8 cellular contexts compared by ENCODE assay signal in the genomic region with DNA sequence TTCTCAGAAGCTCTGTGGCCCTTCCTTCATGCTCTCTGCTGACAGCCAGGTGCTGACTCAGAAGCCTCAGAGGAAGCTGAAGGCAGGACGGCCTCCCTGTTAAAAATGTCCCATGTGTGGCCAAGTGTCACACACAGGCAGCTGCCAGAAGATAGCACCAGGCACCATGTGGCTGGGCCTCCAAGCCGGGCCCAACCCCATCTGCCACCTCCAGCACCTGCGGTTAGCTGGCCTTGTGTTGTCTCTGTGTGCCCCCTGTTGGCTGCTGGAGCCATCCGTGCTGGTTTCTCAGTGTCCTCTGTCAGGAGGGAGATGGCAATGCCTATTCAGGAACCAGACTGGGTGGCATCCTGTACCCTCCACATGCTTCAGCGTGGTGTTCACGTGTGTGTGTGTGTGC.
DNase-seq lines count a peak whose midpoint lies in the region; ATAC-seq and TF ChIP-seq lines count a peak whose summit lies in the region.

No MANE protein-coding gene starts in this region.

- H3K9me3 ChIP-seq in BE2C: no peaks in the 10 kb centered on the region
- no peaks in the 10 kb centered on the region for H3K9me3 ChIP-seq in CD4-positive, alpha-beta memory T cell (ENCODE audit: control insufficient read depth in 1 of 2, low read length in 2 of 2)

- H3K9me3 Mint-ChIP-seq in activated naive CD8-positive, alpha-beta T cell treated with anti-CD3 and anti-CD28 coated beads for 36 hours: no peaks in the 10 kb centered on the region
- H3K9me3 Mint-ChIP-seq in CD4-positive, alpha-beta memory T cell: no peaks in the 10 kb centered on the region

- no peaks in the 10 kb centered on the region for H3K4me1 Mint-ChIP-seq in activated naive CD8-positive, alpha-beta T cell treated with anti-CD3 and anti-CD28 coated beads for 36 hours
- H3K4me1 Mint-ChIP-seq in CD4-positive, alpha-beta memory T cell: no peaks in the 10 kb centered on the region

- no peaks in the 10 kb centered on the region for H3K36me3 ChIP-seq in BE2C
- no peaks in the 10 kb centered on the region for H3K36me3 ChIP-seq in CD4-positive, alpha-beta memory T cell (ENCODE audit: insufficient read depth, low read length)

- peak; percentile 39 for ATAC-seq in GM18519 (IDR thresholded peaks at IDR 0.05; ENCODE audit: low FRiP score, unreplicated experiment)

- intact Hi-C loops in CD4-positive, alpha-beta memory T cell (cut with micrococcal nuclease): loop anchor here (5.0 kb wide), 1 partner anchor 142 kb away; no protein-coding TSS in a partner anchor

- H3K27ac Mint-ChIP-seq in activated naive CD8-positive, alpha-beta T cell treated with anti-CD3 and anti-CD28 coated beads for 36 hours: no peak overlapping the region
- no peak overlapping the region for H3K27ac Mint-ChIP-seq in CD4-positive, alpha-beta memory T cell

- H3K4me1 ChIP-seq in BE2C: no peaks in the 10 kb centered on the region; the same call in 1 of the 2 replicates
- H3K4me1 ChIP-seq in CD4-positive, alpha-beta memory T cell (ENCODE audit: insufficient read depth, low read length): no peaks in the 10 kb centered on the region

- DNase-seq in BE2C: peak; percentile 63
- DNase-seq in NCI-H146 treated with DMSO at 0.1 percent for 48 hours (lab: John Stamatoyannopoulos, UW; ENCODE audit: unreplicated experiment): peak; percentile 49
- DNase-seq in activated naive CD8-positive, alpha-beta T cell treated with anti-CD3 and anti-CD28 coated beads for 36 hours: peak; percentile 23
- peak; percentile 86 for DNase-seq in myocyte (ENCODE audit: low read depth)
- no peak for DNase-seq in CD1c-positive myeloid dendritic cell (ENCODE audit: extremely low spot score)
- DNase-seq in CD4-positive, alpha-beta memory T cell: no peak
- no peak for DNase-seq in NK-92 (lab: John Stamatoyannopoulos, UW; ENCODE audit: unreplicated experiment)

- H3K4me3 ChIP-seq in BE2C (ENCODE audit: low read depth, low read length): no peak overlapping the region
- no peak overlapping the region for H3K4me3 ChIP-seq in CD4-positive, alpha-beta memory T cell (ENCODE audit: low read length in 2 of 2)

- H3K36me3 Mint-ChIP-seq in activated naive CD8-positive, alpha-beta T cell treated with anti-CD3 and anti-CD28 coated beads for 36 hours: no peaks in the 10 kb centered on the region
- no peaks in the 10 kb centered on the region for H3K36me3 Mint-ChIP-seq in CD4-positive, alpha-beta memory T cell

- no peak overlapping the region for H3K4me3 Mint-ChIP-seq in activated naive CD8-positive, alpha-beta T cell treated with anti-CD3 and anti-CD28 coated beads for 36 hours
- no peak overlapping the region for H3K4me3 Mint-ChIP-seq in CD4-positive, alpha-beta memory T cell

- TF ChIP-seq CTCF in BE2C (IDR thresholded peaks at IDR 0.05; ENCODE audit: low read depth, low read length): peak; percentile 53

- no peaks in the 10 kb centered on the region for H3K27me3 Mint-ChIP-seq in activated naive CD8-positive, alpha-beta T cell treated with anti-CD3 and anti-CD28 coated beads for 36 hours
- peaks cover 0 to 2% of the 10 kb centered on the region in 2 donors for H3K27me3 Mint-ChIP-seq in CD4-positive, alpha-beta memory T cell

- POLR2A ChIA-PET in CD4-positive, alpha-beta memory T cell (lab: Charles Lee; ENCODE audit: partially characterized antibody): no interaction called here

- H3K27me3 ChIP-seq in BE2C: no peaks in the 10 kb centered on the region
- no peaks in the 10 kb centered on the region for H3K27me3 ChIP-seq in CD4-positive, alpha-beta memory T cell (ENCODE audit: insufficient read depth, low read length)

- CTCF ChIA-PET in CD4-positive, alpha-beta memory T cell (lab: Charles Lee; ENCODE audit: partially characterized antibody): no interaction called here

- H3K27ac ChIP-seq in CD4-positive, alpha-beta memory T cell (ENCODE audit: low read depth, low read length): no peak overlapping the region

Comparison
In these comparisons a context has a peak if more than half of its experiments do, and no peak if none do; other contexts are left out.
1. DNase-seq: peak in BE2C (single experiment), NCI-H146 treated with DMSO at 0.1 percent for 48 hours (single experiment), activated naive CD8-positive, alpha-beta T cell treated with anti-CD3 and anti-CD28 coated beads for 36 hours (single experiment) and myocyte (single experiment); none in CD1c-positive myeloid dendritic cell (single experiment), CD4-positive, alpha-beta memory T cell (0 of 5) and NK-92 (single experiment).